21 cellular contexts compared by ENCODE assay signal in genomic region chr16:27980919-27981670, GRCh38.
DNase-seq lines count a peak whose midpoint lies in the region; ATAC-seq and TF ChIP-seq lines count a peak whose summit lies in the region.
"Had no signal": no experiment of that assay in that cellular context is flagged by ENCODE, and none has a peak within 500 bp of the region (broad histone marks: within the 10 kb centered on the region; RNA-seq: fewer than 3 reads in every experiment).

No MANE protein-coding gene starts in this region.

- no peaks in the 10 kb centered on the region for H3K9me3 Mint-ChIP-seq in activated naive CD4-positive, alpha-beta T cell treated with anti-CD3 and anti-CD28 coated beads, Interleukin-2, amount 50 U/mL, for 24 hours
- H3K9me3 Mint-ChIP-seq in activated naive CD4-positive, alpha-beta T cell treated with anti-CD3 and anti-CD28 coated beads, Interleukin-2, amount 10 ng/mL, durations not matched to agents 7 days and 5 days = peaks cover 2% of the 10 kb centered on the region
- H3K9me3 Mint-ChIP-seq: activated T-helper 17 cell treated with anti-CD3 and anti-CD28 coated beads, Interleukin-2, amount 50 U/mL, for 72 hours had no signal

- peak overlapping the region; percentile 76 for H3K27ac Mint-ChIP-seq in activated naive CD4-positive, alpha-beta T cell treated with anti-CD3 and anti-CD28 coated beads, Interleukin-2, amount 50 U/mL, for 24 hours
- H3K27ac Mint-ChIP-seq in activated naive CD4-positive, alpha-beta T cell treated with anti-CD3 and anti-CD28 coated beads, Interleukin-2, amount 10 ng/mL, durations not matched to agents 7 days and 5 days = no peak overlapping the region
- H3K27ac Mint-ChIP-seq: activated CD4-positive, alpha-beta T cell treated with anti-CD3 and anti-CD28 coated beads, Interleukin-2, amount 10 ng/mL, durations not matched to agents 7 days and 5 days; activated T-helper 17 cell treated with anti-CD3 and anti-CD28 coated beads, Interleukin-2, amount 50 U/mL, for 72 hours; naive thymus-derived CD8-positive, alpha-beta T cell; T-helper 1 cell treated with Interleukin-12 subunit alpha and Interleukin-12 subunit beta and Interleukin-4 antibody, amounts not matched to agents 30 μg/mL and 1 μg/mL, for 36 hours had no signal

- TF ChIP-seq CTCF in thyroid gland (IDR thresholded peaks at IDR 0.05) (no peak), foreskin keratinocyte (conservative IDR thresholded peaks at IDR 0.05) (no peak)

- H3K27me3 ChIP-seq in thyroid gland (no peaks in the 10 kb centered on the region), foreskin keratinocyte (no peaks in the 10 kb centered on the region)
- H3K27me3 ChIP-seq: colonic mucosa, esophagus muscularis mucosa, right lobe of liver, SJCRH30 had no signal

- ATAC-seq in left ventricle myocardium superior (peak; percentile 63), foreskin keratinocyte (no peak), HG03520 (IDR thresholded peaks at IDR 0.05; ENCODE audit: unreplicated experiment) (no peak)
- ATAC-seq: activated T-helper 17 cell treated with anti-CD3 and anti-CD28 coated beads, Interleukin-2, amount 50 U/mL, for 72 hours; naive thymus-derived CD8-positive, alpha-beta T cell; right lobe of liver had no signal

- intact Hi-C loops in left ventricle myocardium superior (cut with micrococcal nuclease) (no loop called here), thyroid gland (cut with DNase I) (no loop called here)

- TF ChIP-seq POLR2A in thyroid gland (IDR thresholded peaks at IDR 0.05) = no peak

- 21 to 34% methylated on average over 9 of the region's 9 CpGs for WGBS in thyroid gland, 2 donors

- DNase-seq in activated naive CD4-positive, alpha-beta T cell treated with anti-CD3 and anti-CD28 coated beads, Interleukin-2, amount 10 ng/mL, durations not matched to agents 7 days and 5 days = no peak
- DNase-seq in NCI-H524 (lab: John Stamatoyannopoulos, UW) (peak; percentile 98 to 99), left ventricle myocardium superior (peak; percentile 38), thyroid gland (peak; percentile 50 to 59), foreskin keratinocyte (no peak), HUDEP-2 (lab: John Stamatoyannopoulos, UW; ENCODE audit: unreplicated experiment in 76 of 76) (no peak)
- DNase-seq: activated CD4-positive, alpha-beta T cell treated with anti-CD3 and anti-CD28 coated beads, Interleukin-2, amount 10 ng/mL, durations not matched to agents 7 days and 5 days; colonic mucosa; EL; kidney glomerular epithelial cell; mesendoderm; naive thymus-derived CD8-positive, alpha-beta T cell; NCI-H1417 treated with DMSO at 0.1 percent for 48 hours; SJCRH30 had no signal

- H3K36me3 ChIP-seq in thyroid gland = no peaks in the 10 kb centered on the region
- H3K36me3 ChIP-seq: colonic mucosa, esophagus muscularis mucosa, right lobe of liver, SJCRH30 had no signal

- H3K9me3 ChIP-seq in thyroid gland = no peaks in the 10 kb centered on the region
- H3K9me3 ChIP-seq: colonic mucosa, esophagus muscularis mucosa, right lobe of liver, SJCRH30 had no signal

- no peak overlapping the region for H3K4me3 ChIP-seq in thyroid gland (replicated peaks in 1 of 3)
- H3K4me3 ChIP-seq: colonic mucosa, esophagus muscularis mucosa, right lobe of liver, SJCRH30 had no signal

- H3K4me1 Mint-ChIP-seq in activated naive CD4-positive, alpha-beta T cell treated with anti-CD3 and anti-CD28 coated beads, Interleukin-2, amount 50 U/mL, for 24 hours = no peaks in the 10 kb centered on the region
- no peaks in the 10 kb centered on the region for H3K4me1 Mint-ChIP-seq in activated naive CD4-positive, alpha-beta T cell treated with anti-CD3 and anti-CD28 coated beads, Interleukin-2, amount 10 ng/mL, durations not matched to agents 7 days and 5 days
- H3K4me1 Mint-ChIP-seq: activated CD4-positive, alpha-beta T cell treated with anti-CD3 and anti-CD28 coated beads, Interleukin-2, amount 10 ng/mL, durations not matched to agents 7 days and 5 days; activated T-helper 17 cell treated with anti-CD3 and anti-CD28 coated beads, Interleukin-2, amount 50 U/mL, for 72 hours had no signal

- no peaks in the 10 kb centered on the region for H3K36me3 Mint-ChIP-seq in activated naive CD4-positive, alpha-beta T cell treated with anti-CD3 and anti-CD28 coated beads, Interleukin-2, amount 50 U/mL, for 24 hours
- no peaks in the 10 kb centered on the region for H3K36me3 Mint-ChIP-seq in activated naive CD4-positive, alpha-beta T cell treated with anti-CD3 and anti-CD28 coated beads, Interleukin-2, amount 10 ng/mL, durations not matched to agents 7 days and 5 days
- H3K36me3 Mint-ChIP-seq: brain had no signal

- H3K27me3 Mint-ChIP-seq in activated naive CD4-positive, alpha-beta T cell treated with anti-CD3 and anti-CD28 coated beads, Interleukin-2, amount 50 U/mL, for 24 hours = peaks cover 7% of the 10 kb centered on the region
- H3K27me3 Mint-ChIP-seq in activated naive CD4-positive, alpha-beta T cell treated with anti-CD3 and anti-CD28 coated beads, Interleukin-2, amount 10 ng/mL, durations not matched to agents 7 days and 5 days = peaks cover 48% of the 10 kb centered on the region

- H3K4me3 Mint-ChIP-seq in activated naive CD4-positive, alpha-beta T cell treated with anti-CD3 and anti-CD28 coated beads, Interleukin-2, amount 50 U/mL, for 24 hours = no peak overlapping the region
- H3K4me3 Mint-ChIP-seq in activated naive CD4-positive, alpha-beta T cell treated with anti-CD3 and anti-CD28 coated beads, Interleukin-2, amount 10 ng/mL, durations not matched to agents 7 days and 5 days = no peak overlapping the region
- H3K4me3 Mint-ChIP-seq: activated CD4-positive, alpha-beta T cell treated with anti-CD3 and anti-CD28 coated beads, Interleukin-2, amount 10 ng/mL, durations not matched to agents 7 days and 5 days; activated T-helper 17 cell treated with anti-CD3 and anti-CD28 coated beads, Interleukin-2, amount 50 U/mL, for 72 hours; naive thymus-derived CD8-positive, alpha-beta T cell; T-helper 1 cell treated with Interleukin-12 subunit alpha and Interleukin-12 subunit beta and Interleukin-4 antibody, amounts not matched to agents 30 μg/mL and 1 μg/mL, for 36 hours had no signal

- H3K4me1 ChIP-seq in thyroid gland (peaks cover 4 to 7% of the 10 kb centered on the region in 2 donors), foreskin keratinocyte (no peaks in the 10 kb centered on the region)
- H3K4me1 ChIP-seq: colonic mucosa, right lobe of liver, SJCRH30 had no signal

- no peak overlapping the region for H3K27ac ChIP-seq in thyroid gland
- no peak overlapping the region for H3K27ac ChIP-seq in foreskin keratinocyte
- H3K27ac ChIP-seq: colonic mucosa, esophagus muscularis mucosa, right lobe of liver, SJCRH30 had no signal

- CTCF ChIA-PET in activated naive CD4-positive, alpha-beta T cell treated with anti-CD3 and anti-CD28 coated beads, Interleukin-2, amount 10 ng/mL, durations not matched to agents 7 days and 5 days (lab: Charles Lee) = interaction anchor here (1.1 to 2.1 kb wide), 2 partner anchors 8 to 90 kb away, joined by 4 to 7 read pairs; no protein-coding TSS in a partner anchor

Comparison
In these comparisons a context has a peak if more than half of its experiments do, and no peak if none do; other contexts are left out.
1. DNase-seq: peak in NCI-H524 (2 of 2), left ventricle myocardium superior (single experiment) and thyroid gland (2 of 2); none in activated naive CD4-positive, alpha-beta T cell treated with anti-CD3 and anti-CD28 coated beads, Interleukin-2, amount 10 ng/mL, durations not matched to agents 7 days and 5 days (single experiment), foreskin keratinocyte (0 of 2) and HUDEP-2 (0 of 76).